In the genomic region with DNA sequence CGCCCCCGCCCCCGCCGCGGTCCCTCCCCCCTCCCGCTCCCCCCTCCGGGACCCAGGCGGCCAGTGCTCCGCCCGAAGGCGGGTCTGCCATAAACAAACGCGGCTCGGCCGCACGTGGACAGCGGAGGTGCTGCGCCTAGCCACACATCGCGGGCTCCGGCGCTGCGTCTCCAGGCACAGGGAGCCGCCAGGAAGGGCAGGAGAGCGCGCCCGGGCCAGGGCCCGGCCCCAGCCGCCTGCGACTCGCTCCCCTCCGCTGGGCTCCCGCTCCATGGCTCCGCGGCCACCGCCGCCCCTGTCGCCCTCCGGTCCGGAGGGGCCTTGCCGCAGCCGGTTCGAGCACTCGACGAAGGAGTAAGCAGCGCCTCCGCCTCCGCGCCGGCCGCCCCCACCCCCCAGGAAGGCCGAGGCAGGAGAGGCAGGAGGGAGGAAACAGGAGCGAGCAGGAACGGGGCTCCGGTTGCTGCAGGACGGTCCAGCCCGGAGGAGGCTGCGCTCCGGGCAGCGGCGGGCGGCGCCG, we compare ENCODE assay signal across 7 cellular contexts. TPM values are rescaled to one million over a fixed set of nuclear protein-coding genes. Genes with fewer than 3 reads are reported as not detected.
DNase-seq lines count a peak whose midpoint lies in the region; ATAC-seq and TF ChIP-seq lines count a peak whose summit lies in the region.

A gene with protein sequence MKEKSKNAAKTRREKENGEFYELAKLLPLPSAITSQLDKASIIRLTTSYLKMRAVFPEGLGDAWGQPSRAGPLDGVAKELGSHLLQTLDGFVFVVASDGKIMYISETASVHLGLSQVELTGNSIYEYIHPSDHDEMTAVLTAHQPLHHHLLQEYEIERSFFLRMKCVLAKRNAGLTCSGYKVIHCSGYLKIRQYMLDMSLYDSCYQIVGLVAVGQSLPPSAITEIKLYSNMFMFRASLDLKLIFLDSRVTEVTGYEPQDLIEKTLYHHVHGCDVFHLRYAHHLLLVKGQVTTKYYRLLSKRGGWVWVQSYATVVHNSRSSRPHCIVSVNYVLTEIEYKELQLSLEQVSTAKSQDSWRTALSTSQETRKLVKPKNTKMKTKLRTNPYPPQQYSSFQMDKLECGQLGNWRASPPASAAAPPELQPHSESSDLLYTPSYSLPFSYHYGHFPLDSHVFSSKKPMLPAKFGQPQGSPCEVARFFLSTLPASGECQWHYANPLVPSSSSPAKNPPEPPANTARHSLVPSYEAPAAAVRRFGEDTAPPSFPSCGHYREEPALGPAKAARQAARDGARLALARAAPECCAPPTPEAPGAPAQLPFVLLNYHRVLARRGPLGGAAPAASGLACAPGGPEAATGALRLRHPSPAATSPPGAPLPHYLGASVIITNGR (plus strand): TSS at position 90 of the 520 bp plus-strand sequence. CDS start 632 bp downstream, outside the sequence.

- H3K36me3 ChIP-seq in H7 (replicated peaks; ENCODE audit: control insufficient read depth, insufficient read depth, low read length), result no peaks in the 10 kb centered on the region

- H3K4me3 Mint-ChIP-seq in effector memory CD8-positive, alpha-beta T cell, result peak within 1 kb of the TSS; percentile 55 to 60

- H3K4me1 Mint-ChIP-seq in effector memory CD8-positive, alpha-beta T cell (ENCODE audit: low read depth in 2 of 2), result peaks cover 5 to 8% of the 10 kb centered on the region in 2 donors

- H3K27me3 Mint-ChIP-seq in effector memory CD8-positive, alpha-beta T cell, result peaks cover 63 to 88% of the 10 kb centered on the region in 2 donors

- H3K27me3 ChIP-seq in H7 (ENCODE audit: control insufficient read depth, insufficient read depth, low read length), result peaks cover 100% of the 10 kb centered on the region

- no peaks in the 10 kb centered on the region for H3K9me3 Mint-ChIP-seq in effector memory CD8-positive, alpha-beta T cell

- no peak within 1 kb of the TSS for H3K27ac ChIP-seq in substantia nigra (ENCODE audit: low read depth, low read length, poor library complexity, severe bottlenecking)

- H3K27ac Mint-ChIP-seq in effector memory CD8-positive, alpha-beta T cell, result no peak within 1 kb of the TSS

- H3K36me3 Mint-ChIP-seq in effector memory CD8-positive, alpha-beta T cell (ENCODE audit: insufficient read depth), result peaks cover 8% of the 10 kb centered on the region

- H3K4me3 ChIP-seq in H7 (ENCODE audit: insufficient read depth, low read depth, low read length), result peak within 1 kb of the TSS; percentile 28

- no peak for ATAC-seq in effector memory CD8-positive, alpha-beta T cell (replicated peaks)
- ATAC-seq in omental fat pad (ENCODE audit: low FRiP score) (peak; percentile 18), GM21576 (IDR thresholded peaks at IDR 0.05; ENCODE audit: unreplicated experiment) (no peak), HG03196 (IDR thresholded peaks at IDR 0.05; ENCODE audit: unreplicated experiment) (no peak)

- no peak for TF ChIP-seq CTCF in omental fat pad (IDR thresholded peaks at IDR 0.05)

- peak; percentile 83 for DNase-seq in H7
- peak; percentile 20 for DNase-seq in NCI-H2171 treated with DMSO at 0.1 percent for 48 hours (lab: John Stamatoyannopoulos, UW)
- DNase-seq in effector memory CD8-positive, alpha-beta T cell, result no peak
- no peak for DNase-seq in omental fat pad (ENCODE audit: low spot score)
- no peak for DNase-seq in substantia nigra (lab: John Stamatoyannopoulos, UW)

RNA-seq across cellular contexts. Expression of the gene that starts here (rescaled TPM):
- total RNA-seq in H7 (2014; rRNA removed; shearing (Covaris generic)), result 0.07 and 0.11 TPM in 2 replicates
- 1 to 10 TPM in 1 of 4 donors, not detected in 3; 3.2 TPM for total RNA-seq in omental fat pad

Comparison
In these comparisons a context has a peak if more than half of its experiments do, and no peak if none do; other contexts are left out.
1. Peak in DNase-seq and H3K4me3 ChIP-seq in H7; RNA of the gene not detected or under 1 TPM.